In genomic region chrX:45758738-45759397, GRCh38 we compare ENCODE assay signal across 8 cellular contexts.
DNase-seq lines count a peak whose midpoint lies in the region; ATAC-seq, FAIRE-seq and TF ChIP-seq lines count a peak whose summit lies in the region.

No MANE protein-coding gene starts in this region.

- FAIRE-seq in H54 (lab: Jason Lieb, UNC) = no peak

- no peak for TF ChIP-seq CTCF in NB4 (IDR thresholded peaks at IDR 0.05; ENCODE audit: low read depth, low read length)

- peak; percentile 80 for ATAC-seq in GM18511 (IDR thresholded peaks at IDR 0.05; ENCODE audit: unreplicated experiment)
- peak; percentile 57 for ATAC-seq in central memory CD8-positive, alpha-beta T cell (replicated peaks; ENCODE audit: extremely low read depth, poor library complexity, severe bottlenecking)

- DNase-seq in H4 (ENCODE audit: low spot score) (peak; percentile 24), NB4 (ENCODE audit: low read depth) (peak; percentile 67), medulla oblongata (ENCODE audit: extremely low spot score) (no peak), H54 (ENCODE audit: insufficient read length, low spot score) (no peak), AG08395 (ENCODE audit: low spot score) (no peak)
- no peak for DNase-seq in central memory CD8-positive, alpha-beta T cell (ENCODE audit: low spot score in 2 of 2)

- H3K4me1 Mint-ChIP-seq in central memory CD8-positive, alpha-beta T cell = peaks cover 45% of the 10 kb centered on the region

- TF ChIP-seq POLR2A in NB4 (IDR thresholded peaks at IDR 0.05; ENCODE audit: extremely low read depth, insufficient read length) (no peak), H54 (IDR thresholded peaks at IDR 0.05; ENCODE audit: low read depth, low read length) (no peak)

- H3K4me3 Mint-ChIP-seq in central memory CD8-positive, alpha-beta T cell = peak overlapping the region; percentile 67

- H3K9me3 Mint-ChIP-seq in central memory CD8-positive, alpha-beta T cell = no peaks in the 10 kb centered on the region

- peaks cover 9% of the 10 kb centered on the region for H3K36me3 Mint-ChIP-seq in central memory CD8-positive, alpha-beta T cell (ENCODE audit: insufficient read depth)

- H3K27ac ChIP-seq in temporal lobe (ENCODE audit: low read depth, low read length) = peak overlapping the region; percentile 4

- H3K27ac Mint-ChIP-seq in central memory CD8-positive, alpha-beta T cell (ENCODE audit: low read depth) = peak overlapping the region; percentile 85

- no peaks in the 10 kb centered on the region for H3K27me3 Mint-ChIP-seq in central memory CD8-positive, alpha-beta T cell

- peak overlapping the region; percentile 49 for H3K4me3 ChIP-seq in NB4 (ENCODE audit: low read depth, low read length)

Comparison
In these comparisons a context has a peak if more than half of its experiments do, and no peak if none do; other contexts are left out.
1. DNase-seq: peak in H4 (single experiment) and NB4 (single experiment); none in central memory CD8-positive, alpha-beta T cell (0 of 2), medulla oblongata (single experiment), H54 (single experiment) and AG08395 (single experiment).